Comparison of ENCODE assay signal across 19 cellular contexts in the genomic region with DNA sequence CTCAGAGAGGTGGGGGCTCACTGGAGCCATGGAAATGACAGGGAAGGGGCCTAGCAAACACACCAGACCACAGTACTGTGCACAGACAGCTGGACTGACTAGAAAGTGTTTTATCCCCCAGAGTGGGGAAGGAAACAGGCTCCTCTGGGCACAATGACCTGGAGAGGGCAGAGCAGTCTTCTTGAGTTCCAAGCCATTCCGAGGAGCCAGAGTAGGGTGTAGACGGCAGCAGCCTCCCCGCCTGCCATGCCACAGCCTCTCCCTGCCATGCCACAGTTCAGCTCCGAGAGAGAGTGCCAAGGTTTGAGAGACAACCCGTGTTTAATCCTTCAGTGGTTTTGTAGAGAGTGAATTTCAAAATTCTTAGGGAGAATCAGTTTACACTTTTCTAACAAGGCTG. TPM values are rescaled to one million over a fixed set of nuclear protein-coding genes. Genes with fewer than 3 reads are reported as not detected.
A peak's percentile ranks its signal among the peaks of the same experiment; 100 is the strongest.
DNase-seq lines count a peak whose midpoint lies in the region; ATAC-seq, FAIRE-seq and TF ChIP-seq lines count a peak whose summit lies in the region.
"Had no signal": no experiment of that assay in that cellular context is flagged by ENCODE, and none has a peak within 500 bp of the region (broad histone marks: within the 10 kb centered on the region; RNA-seq: fewer than 3 reads in every experiment).

No MANE protein-coding gene starts in this region.

- peaks cover 37% of the 10 kb centered on the region for H3K4me1 Mint-ChIP-seq in GM23338
- H3K4me1 Mint-ChIP-seq in astrocyte (ENCODE audit: low read depth, unreplicated experiment), result peaks cover 10% of the 10 kb centered on the region
- peaks cover 27% of the 10 kb centered on the region for H3K4me1 Mint-ChIP-seq in neural progenitor cell
- peaks cover 19% of the 10 kb centered on the region for H3K4me1 Mint-ChIP-seq in osteocyte (ENCODE audit: unreplicated experiment)

- H3K27me3 Mint-ChIP-seq in GM23338 (ENCODE audit: insufficient read depth, low read depth, poor library complexity), result peaks cover 28% of the 10 kb centered on the region
- H3K27me3 Mint-ChIP-seq in astrocyte (ENCODE audit: low read depth, unreplicated experiment), result peaks cover 36% of the 10 kb centered on the region
- peaks cover 25% of the 10 kb centered on the region for H3K27me3 Mint-ChIP-seq in neural progenitor cell (ENCODE audit: insufficient read depth, low read depth)
- H3K27me3 Mint-ChIP-seq in osteocyte (ENCODE audit: unreplicated experiment), result peaks cover 41% of the 10 kb centered on the region

- H3K36me3 Mint-ChIP-seq in GM23338 (ENCODE audit: low read depth) (peaks cover 3% of the 10 kb centered on the region; the same call in 2 of the 3 replicates), astrocyte (ENCODE audit: low read depth, unreplicated experiment) (peaks cover 6% of the 10 kb centered on the region), neural progenitor cell (peaks cover 2% of the 10 kb centered on the region), osteocyte (ENCODE audit: unreplicated experiment) (peaks cover 2% of the 10 kb centered on the region)

- peak in 1 of 2 experiments; percentile 28; a peak in 1 of 4 replicates for TF ChIP-seq CTCF in GM23338 (conservative IDR thresholded peaks at IDR 0.05; ENCODE audit: low read depth in 2 of 2)
- TF ChIP-seq CTCF in astrocyte (IDR thresholded peaks at IDR 0.05; ENCODE audit: insufficient read depth, low read depth, low read length), result no peak
- peak; percentile 12 for TF ChIP-seq CTCF in neural progenitor cell (IDR thresholded peaks at IDR 0.05)
- no peak for TF ChIP-seq CTCF in osteocyte (IDR thresholded peaks at IDR 0.05)

- no peaks in the 10 kb centered on the region for H3K9me2 ChIP-seq in GM23338 (ENCODE audit: insufficient read depth)

- peaks cover 4% of the 10 kb centered on the region for H3K79me2 ChIP-seq in GM23338 (replicated peaks; ENCODE audit: insufficient read depth)
- no peaks in the 10 kb centered on the region for H3K79me2 ChIP-seq in astrocyte (ENCODE audit: insufficient read depth, low read length)
- H3K79me2 ChIP-seq in neural progenitor cell (ENCODE audit: low read depth), result no peaks in the 10 kb centered on the region

- DNase-seq in NCI-H2227 (lab: John Stamatoyannopoulos, UW; ENCODE audit: unreplicated experiment) (peak; percentile 3), NCI-H2227 treated with DMSO at 0.1 percent for 48 hours (lab: John Stamatoyannopoulos, UW) (no peak), GM23338 (ENCODE audit: low spot score) (no peak), astrocyte (ENCODE audit: low read depth) (no peak), neural progenitor cell (ENCODE audit: low spot score) (no peak), osteocyte (ENCODE audit: extremely low spot score, unreplicated experiment) (no peak), SW 1271 (lab: John Stamatoyannopoulos, UW) (no peak)
- no peak for DNase-seq in activated CD4-positive, alpha-beta T cell treated with anti-CD3 and anti-CD28 coated beads for 1 hour
- DNase-seq: COR-L47, HCEC 1CT, MV-4-11, NCI-H187 treated with DMSO at 0.1 percent for 48 hours, NCI-H526, PC-3 had no signal

- H3K27me3 ChIP-seq in GM23338 (ENCODE audit: insufficient read depth), result peaks cover 28% of the 10 kb centered on the region
- peaks cover 28% of the 10 kb centered on the region for H3K27me3 ChIP-seq in astrocyte (ENCODE audit: insufficient read depth, low read length)
- peaks cover 31% of the 10 kb centered on the region for H3K27me3 ChIP-seq in neural progenitor cell

- H4K20me1 ChIP-seq in GM23338 (replicated peaks; ENCODE audit: insufficient read depth) (0 out of 2 replicates have a peak, but pooled peaks cover 2% of the 10 kb centered on the region), astrocyte (ENCODE audit: insufficient read depth, low read length) (no peaks in the 10 kb centered on the region), neural progenitor cell (ENCODE audit: low read depth) (peaks cover 47% of the 10 kb centered on the region)

- H3K27ac ChIP-seq in GM23338 (ENCODE audit: low read depth), result no peak overlapping the region
- no peak overlapping the region for H3K27ac ChIP-seq in astrocyte (ENCODE audit: low read depth, low read length)
- H3K27ac ChIP-seq in neural progenitor cell, result no peak overlapping the region
- H3K27ac ChIP-seq: RWPE1, SJCRH30 had no signal

- peaks cover 14% of the 10 kb centered on the region; the same call in 1 of the 2 replicates for H3K4me1 ChIP-seq in GM23338 (ENCODE audit: insufficient read depth)
- peaks cover 9% of the 10 kb centered on the region for H3K4me1 ChIP-seq in astrocyte (ENCODE audit: insufficient read depth, low read length)
- peaks cover 18% of the 10 kb centered on the region for H3K4me1 ChIP-seq in neural progenitor cell
- H3K4me1 ChIP-seq: SJCRH30 had no signal

- H3K4me2 ChIP-seq in GM23338, result no peak overlapping the region
- no peak overlapping the region for H3K4me2 ChIP-seq in astrocyte (ENCODE audit: low read length)
- no peak overlapping the region for H3K4me2 ChIP-seq in neural progenitor cell

- H3K9ac ChIP-seq in astrocyte (ENCODE audit: low read length), result no peak overlapping the region
- no peak overlapping the region for H3K9ac ChIP-seq in neural progenitor cell

- peak; percentile 17; the same call in 2 of the 3 replicates for ATAC-seq in GM23338
- ATAC-seq: K562, PC-3 had no signal

- peaks cover 5% of the 10 kb centered on the region; the same call in 1 of the 2 replicates for H3F3A ChIP-seq in GM23338 (replicated peaks; ENCODE audit: low read depth)
- H3F3A ChIP-seq in neural progenitor cell (ENCODE audit: low read depth), result peaks cover 19% of the 10 kb centered on the region

- H3K36me3 ChIP-seq in GM23338 (ENCODE audit: insufficient read depth) (no peaks in the 10 kb centered on the region; the same call in 1 of the 2 replicates), astrocyte (ENCODE audit: insufficient read depth, low read length) (no peaks in the 10 kb centered on the region), neural progenitor cell (no peaks in the 10 kb centered on the region)
- H3K36me3 ChIP-seq: SJCRH30 had no signal

- no peak overlapping the region for H2AFZ ChIP-seq in GM23338
- no peak overlapping the region for H2AFZ ChIP-seq in astrocyte (ENCODE audit: low read depth, low read length)
- no peak overlapping the region for H2AFZ ChIP-seq in neural progenitor cell (replicated peaks)

- H3K9me3 ChIP-seq in astrocyte (ENCODE audit: insufficient read depth, low read depth, low read length) (no peaks in the 10 kb centered on the region), neural progenitor cell (ENCODE audit: low read depth) (no peaks in the 10 kb centered on the region)
- H3K9me3 ChIP-seq: SJCRH30 had no signal

- H3K4me3 ChIP-seq in GM23338 (no peak overlapping the region), astrocyte (ENCODE audit: insufficient read depth, low read depth, low read length) (no peak overlapping the region), neural progenitor cell (no peak overlapping the region)
- H3K4me3 ChIP-seq: K562, SJCRH30 had no signal

- peaks cover 6% of the 10 kb centered on the region for H3K9me3 Mint-ChIP-seq in GM23338
- peaks cover 2% of the 10 kb centered on the region for H3K9me3 Mint-ChIP-seq in astrocyte (ENCODE audit: unreplicated experiment)
- no peaks in the 10 kb centered on the region for H3K9me3 Mint-ChIP-seq in neural progenitor cell
- no peaks in the 10 kb centered on the region for H3K9me3 Mint-ChIP-seq in osteocyte (ENCODE audit: unreplicated experiment)

- H3K27ac Mint-ChIP-seq in GM23338 (no peak overlapping the region), astrocyte (ENCODE audit: unreplicated experiment) (peak overlapping the region; percentile 34), neural progenitor cell (no peak overlapping the region), osteocyte (ENCODE audit: unreplicated experiment) (no peak overlapping the region)
- H3K27ac Mint-ChIP-seq: CD14-positive monocyte had no signal

- H3K4me3 Mint-ChIP-seq in GM23338 (no peak overlapping the region), astrocyte (ENCODE audit: unreplicated experiment) (no peak overlapping the region), neural progenitor cell (no peak overlapping the region), osteocyte (ENCODE audit: unreplicated experiment) (no peak overlapping the region)

- FAIRE-seq in astrocyte (lab: Jason Lieb, UNC), result no peak
- FAIRE-seq: G401.6, K562 had no signal

RNA-seq across cellular contexts. Expression of a gene that starts 3.0 kb away (rescaled TPM):
- 51.0 and 57.6 TPM in 2 replicates for total RNA-seq in GM23338 (2014; rRNA removed; shearing (Covaris generic))
- 18.4 and 19.1 TPM in 2 replicates for polyA plus RNA-seq in GM23338 (2016; fragmentation: Nextera tagmentation; extraction: Ambion mirVana)
- total RNA-seq in astrocyte (14.5 and 15.5 TPM in 2 replicates), neural progenitor cell (ENCODE audit: low replicate concordance) (18.4 and 43.8 TPM in 2 replicates), osteocyte (5.7 and 5.9 TPM in 2 replicates)

RNA-seq across cellular contexts. Expression of a gene that starts 33.8 kb away (rescaled TPM):
- total RNA-seq in GM23338 (2014; rRNA removed; shearing (Covaris generic)), result 184 and 235 TPM in 2 replicates
- 27.4 and 32.8 TPM in 2 replicates for polyA plus RNA-seq in GM23338 (2016; fragmentation: Nextera tagmentation; extraction: Ambion mirVana)
- total RNA-seq in astrocyte, result 8.4 and 11.9 TPM in 2 replicates
- total RNA-seq in neural progenitor cell (ENCODE audit: low replicate concordance), result 104 and 180 TPM in 2 replicates
- 19.2 and 20.4 TPM in 2 replicates for total RNA-seq in osteocyte

RNA-seq across cellular contexts. Expression of a gene that starts 40.7 kb away (rescaled TPM):
- 5.0 and 5.7 TPM in 2 replicates for total RNA-seq in GM23338 (2014; rRNA removed; shearing (Covaris generic))
- 3.7 TPM in 2 replicates for polyA plus RNA-seq in GM23338 (2016; fragmentation: Nextera tagmentation; extraction: Ambion mirVana)
- total RNA-seq in astrocyte (11.6 and 11.8 TPM in 2 replicates), neural progenitor cell (ENCODE audit: low replicate concordance) (2.4 and 4.9 TPM in 2 replicates), osteocyte (69.8 and 73.4 TPM in 2 replicates)

RNA-seq across cellular contexts. Expression of a gene that starts 41.5 kb away (rescaled TPM):
- 24.1 and 30.4 TPM in 2 replicates for total RNA-seq in GM23338 (2014; rRNA removed; shearing (Covaris generic))
- polyA plus RNA-seq in GM23338 (2016; fragmentation: Nextera tagmentation; extraction: Ambion mirVana), result 16.7 and 19.4 TPM in 2 replicates
- total RNA-seq in astrocyte (24.6 and 24.9 TPM in 2 replicates), neural progenitor cell (ENCODE audit: low replicate concordance) (11.8 and 27.4 TPM in 2 replicates), osteocyte (49.0 and 49.7 TPM in 2 replicates)
